In the genomic region with DNA sequence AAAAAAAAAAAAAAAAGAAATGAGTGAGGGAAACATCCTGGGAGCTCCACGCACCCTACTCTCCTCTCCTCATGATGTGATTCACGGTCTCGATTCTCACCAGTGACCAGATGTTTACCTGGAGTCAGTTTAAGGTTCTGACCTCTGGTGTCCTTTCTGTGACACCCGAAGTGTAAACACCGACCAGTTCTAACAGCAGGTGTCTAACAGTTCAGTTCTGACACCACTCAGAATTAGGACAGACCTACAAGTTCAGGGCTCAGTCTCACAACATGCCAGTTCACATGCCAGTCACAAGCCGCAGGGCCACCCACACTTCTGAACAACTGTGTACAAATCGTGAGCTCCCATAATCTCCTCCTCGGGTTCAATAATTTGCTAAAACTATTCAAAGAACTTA, we compare ENCODE assay signal across 1 cellular context.
TF ChIP-seq lines count a peak whose summit lies in the region.

No MANE protein-coding gene starts in this region.

TF ChIP-seq in K562, 482 proteins besides CTCF, POLR2A, EP300 and RAD21 (continues in another document):
- TF ChIP-seq, protein P1, sequence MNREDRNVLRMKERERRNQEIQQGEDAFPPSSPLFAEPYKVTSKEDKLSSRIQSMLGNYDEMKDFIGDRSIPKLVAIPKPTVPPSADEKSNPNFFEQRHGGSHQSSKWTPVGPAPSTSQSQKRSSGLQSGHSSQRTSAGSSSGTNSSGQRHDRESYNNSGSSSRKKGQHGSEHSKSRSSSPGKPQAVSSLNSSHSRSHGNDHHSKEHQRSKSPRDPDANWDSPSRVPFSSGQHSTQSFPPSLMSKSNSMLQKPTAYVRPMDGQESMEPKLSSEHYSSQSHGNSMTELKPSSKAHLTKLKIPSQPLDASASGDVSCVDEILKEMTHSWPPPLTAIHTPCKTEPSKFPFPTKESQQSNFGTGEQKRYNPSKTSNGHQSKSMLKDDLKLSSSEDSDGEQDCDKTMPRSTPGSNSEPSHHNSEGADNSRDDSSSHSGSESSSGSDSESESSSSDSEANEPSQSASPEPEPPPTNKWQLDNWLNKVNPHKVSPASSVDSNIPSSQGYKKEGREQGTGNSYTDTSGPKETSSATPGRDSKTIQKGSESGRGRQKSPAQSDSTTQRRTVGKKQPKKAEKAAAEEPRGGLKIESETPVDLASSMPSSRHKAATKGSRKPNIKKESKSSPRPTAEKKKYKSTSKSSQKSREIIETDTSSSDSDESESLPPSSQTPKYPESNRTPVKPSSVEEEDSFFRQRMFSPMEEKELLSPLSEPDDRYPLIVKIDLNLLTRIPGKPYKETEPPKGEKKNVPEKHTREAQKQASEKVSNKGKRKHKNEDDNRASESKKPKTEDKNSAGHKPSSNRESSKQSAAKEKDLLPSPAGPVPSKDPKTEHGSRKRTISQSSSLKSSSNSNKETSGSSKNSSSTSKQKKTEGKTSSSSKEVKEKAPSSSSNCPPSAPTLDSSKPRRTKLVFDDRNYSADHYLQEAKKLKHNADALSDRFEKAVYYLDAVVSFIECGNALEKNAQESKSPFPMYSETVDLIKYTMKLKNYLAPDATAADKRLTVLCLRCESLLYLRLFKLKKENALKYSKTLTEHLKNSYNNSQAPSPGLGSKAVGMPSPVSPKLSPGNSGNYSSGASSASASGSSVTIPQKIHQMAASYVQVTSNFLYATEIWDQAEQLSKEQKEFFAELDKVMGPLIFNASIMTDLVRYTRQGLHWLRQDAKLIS (CRISPR knock-in tag; IDR thresholded peaks at IDR 0.05): no peak
- TF ChIP-seq SMARCA4 (IDR thresholded peaks at IDR 0.05) (no peak), GABPA (tag; conservative IDR thresholded peaks at IDR 0.05; ENCODE audit: low read depth) (no peak), ADNP (tag; IDR thresholded peaks at IDR 0.05) (0 out of 2 replicates have a peak, but pooled peaks have one; percentile 9), PCBP1 (IDR thresholded peaks at IDR 0.05; ENCODE audit: low read depth, low read length, poor library complexity, severe bottlenecking) (no peak), CBFA2T2 (conservative IDR thresholded peaks at IDR 0.05) (peak; percentile 28; the same call in 1 of the 2 replicates), TOE1 (IDR thresholded peaks at IDR 0.05; ENCODE audit: borderline replicate concordance) (no peak), TOE1 (CRISPR knock-in tag; IDR thresholded peaks at IDR 0.05; ENCODE audit: borderline replicate concordance, low read depth) (no peak), ESRRA (IDR thresholded peaks at IDR 0.05; ENCODE audit: borderline replicate concordance, low read depth) (peak; percentile 44; the same call in 1 of the 2 replicates), MAFF (IDR thresholded peaks at IDR 0.05; ENCODE audit: low read length) (no peak), HDGF (IDR thresholded peaks at IDR 0.05) (no peak), ZFP1 (CRISPR knock-in tag; IDR thresholded peaks at IDR 0.05) (no peak), TRIM24 (IDR thresholded peaks at IDR 0.05) (0 out of 4 replicates have a peak, but pooled peaks have one; percentile 8 to 21), FOXA3 (CRISPR knock-in tag; conservative IDR thresholded peaks at IDR 0.05 in 1 of 2, IDR thresholded peaks at IDR 0.05 in 1 of 2) (peak; percentile 22 to 60; a peak in 1 of 4 replicates), AFF1 (IDR thresholded peaks at IDR 0.05; ENCODE audit: low read depth in 1 of 2, partially characterized antibody in 2 of 2) (no peak), FOXK2 (conservative IDR thresholded peaks at IDR 0.05 in 1 of 2, IDR thresholded peaks at IDR 0.05 in 1 of 2; ENCODE audit: low read depth in 2 of 2) (peak; percentile 48 to 58; a peak in 1 of 4 replicates), CBX3 (IDR thresholded peaks at IDR 0.05; ENCODE audit: borderline replicate concordance in 1 of 2, low read length in 2 of 2) (no peak), SRSF1 (IDR thresholded peaks at IDR 0.05; ENCODE audit: low read depth, low read length) (no peak), ZNF644 (tag; IDR thresholded peaks at IDR 0.05; ENCODE audit: low read depth) (no peak), HNRNPLL (IDR thresholded peaks at IDR 0.05; ENCODE audit: low read depth, low read length, poor library complexity, severe bottlenecking) (no peak), CBFA2T3 (IDR thresholded peaks at IDR 0.05) (peak; percentile 42), NR2C1 (IDR thresholded peaks at IDR 0.05) (peak; percentile 21; the same call in 1 of the 2 replicates), NR2C1 (tag; IDR thresholded peaks at IDR 0.05) (no peak), IFI16 (CRISPR knock-in tag; IDR thresholded peaks at IDR 0.05) (peak; percentile 50; the same call in 1 of the 2 replicates), CREB3 (tag; conservative IDR thresholded peaks at IDR 0.05; ENCODE audit: low read depth) (no peak), ZNF407 (IDR thresholded peaks at IDR 0.05; ENCODE audit: low read depth) (no peak), CBX5 (IDR thresholded peaks at IDR 0.05; ENCODE audit: borderline replicate concordance, low read depth) (no peak), MCM3 (IDR thresholded peaks at IDR 0.05) (no peak), SNRNP70 (optimal IDR thresholded peaks at IDR 0.05; ENCODE audit: low read depth, low read length) (no peak), MIER1 (IDR thresholded peaks at IDR 0.05; ENCODE audit: low read depth) (no peak), ETV6 (IDR thresholded peaks at IDR 0.05; ENCODE audit: borderline replicate concordance in 1 of 2, low read depth in 2 of 2, low read length in 1 of 2) (no peak), ETV6 (CRISPR knock-in tag; IDR thresholded peaks at IDR 0.05; ENCODE audit: borderline replicate concordance) (no peak), MTA2 (IDR thresholded peaks at IDR 0.05; ENCODE audit: low read depth) (no peak)
- TF ChIP-seq, protein P2, sequence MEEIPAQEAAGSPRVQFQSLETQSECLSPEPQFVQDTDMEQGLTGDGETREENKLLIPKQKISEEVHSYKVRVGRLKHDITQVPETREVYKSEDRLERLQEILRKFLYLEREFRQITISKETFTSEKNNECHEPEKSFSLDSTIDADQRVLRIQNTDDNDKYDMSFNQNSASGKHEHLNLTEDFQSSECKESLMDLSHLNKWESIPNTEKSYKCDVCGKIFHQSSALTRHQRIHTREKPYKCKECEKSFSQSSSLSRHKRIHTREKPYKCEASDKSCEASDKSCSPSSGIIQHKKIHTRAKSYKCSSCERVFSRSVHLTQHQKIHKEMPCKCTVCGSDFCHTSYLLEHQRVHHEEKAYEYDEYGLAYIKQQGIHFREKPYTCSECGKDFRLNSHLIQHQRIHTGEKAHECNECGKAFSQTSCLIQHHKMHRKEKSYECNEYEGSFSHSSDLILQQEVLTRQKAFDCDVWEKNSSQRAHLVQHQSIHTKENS (CRISPR knock-in tag; IDR thresholded peaks at IDR 0.05): no peak
- TF ChIP-seq, protein P3, sequence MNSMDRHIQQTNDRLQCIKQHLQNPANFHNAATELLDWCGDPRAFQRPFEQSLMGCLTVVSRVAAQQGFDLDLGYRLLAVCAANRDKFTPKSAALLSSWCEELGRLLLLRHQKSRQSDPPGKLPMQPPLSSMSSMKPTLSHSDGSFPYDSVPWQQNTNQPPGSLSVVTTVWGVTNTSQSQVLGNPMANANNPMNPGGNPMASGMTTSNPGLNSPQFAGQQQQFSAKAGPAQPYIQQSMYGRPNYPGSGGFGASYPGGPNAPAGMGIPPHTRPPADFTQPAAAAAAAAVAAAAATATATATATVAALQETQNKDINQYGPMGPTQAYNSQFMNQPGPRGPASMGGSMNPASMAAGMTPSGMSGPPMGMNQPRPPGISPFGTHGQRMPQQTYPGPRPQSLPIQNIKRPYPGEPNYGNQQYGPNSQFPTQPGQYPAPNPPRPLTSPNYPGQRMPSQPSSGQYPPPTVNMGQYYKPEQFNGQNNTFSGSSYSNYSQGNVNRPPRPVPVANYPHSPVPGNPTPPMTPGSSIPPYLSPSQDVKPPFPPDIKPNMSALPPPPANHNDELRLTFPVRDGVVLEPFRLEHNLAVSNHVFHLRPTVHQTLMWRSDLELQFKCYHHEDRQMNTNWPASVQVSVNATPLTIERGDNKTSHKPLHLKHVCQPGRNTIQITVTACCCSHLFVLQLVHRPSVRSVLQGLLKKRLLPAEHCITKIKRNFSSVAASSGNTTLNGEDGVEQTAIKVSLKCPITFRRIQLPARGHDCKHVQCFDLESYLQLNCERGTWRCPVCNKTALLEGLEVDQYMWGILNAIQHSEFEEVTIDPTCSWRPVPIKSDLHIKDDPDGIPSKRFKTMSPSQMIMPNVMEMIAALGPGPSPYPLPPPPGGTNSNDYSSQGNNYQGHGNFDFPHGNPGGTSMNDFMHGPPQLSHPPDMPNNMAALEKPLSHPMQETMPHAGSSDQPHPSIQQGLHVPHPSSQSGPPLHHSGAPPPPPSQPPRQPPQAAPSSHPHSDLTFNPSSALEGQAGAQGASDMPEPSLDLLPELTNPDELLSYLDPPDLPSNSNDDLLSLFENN (IDR thresholded peaks at IDR 0.05; ENCODE audit: low read depth in 2 of 2, low read length in 2 of 2): no peak
